ENCODE assay signal across 8 cellular contexts in genomic region chr2:38535745-38536506, GRCh38.
DNase-seq lines count a peak whose midpoint lies in the region; ATAC-seq and TF ChIP-seq lines count a peak whose summit lies in the region.

No MANE protein-coding gene starts in this region.

- peak overlapping the region; percentile 74 for H3K4me2 ChIP-seq in OCI-LY7 (ENCODE audit: low read length)

- H3K4me3 Mint-ChIP-seq in activated T-cell treated with anti-CD3 and anti-CD28 coated beads, Interleukin-2, amount 50 U/mL, for 24 hours: peak overlapping the region; percentile 60
- peak overlapping the region; percentile 36 to 72 (median 56) for H3K4me3 Mint-ChIP-seq in naive thymus-derived CD4-positive, alpha-beta T cell
- H3K4me3 Mint-ChIP-seq in stimulated activated effector memory CD8-positive, alpha-beta T cell treated with anti-CD3 and anti-CD28 coated beads, Interleukin-12 subunit alpha, Interleukin-12 subunit beta, amount 100 ng/mL, for 72 hours: peak overlapping the region; percentile 44

- H3K27ac ChIP-seq in OCI-LY7 (ENCODE audit: low read depth, low read length, poor library complexity, severe bottlenecking): no peak overlapping the region
- H3K27ac ChIP-seq in esophagus squamous epithelium: peak overlapping the region in 3 of 4 donors; percentile 64 to 74 (median 65)
- H3K27ac ChIP-seq in naive thymus-derived CD4-positive, alpha-beta T cell (ENCODE audit: low read depth, low read length): no peak overlapping the region

- H3K4me3 ChIP-seq in OCI-LY7 (ENCODE audit: low read depth, low read length, poor library complexity, severe bottlenecking) (peak overlapping the region; percentile 62), esophagus squamous epithelium (peak overlapping the region; percentile 23 to 72 (median 54))
- peak overlapping the region; percentile 40 for H3K4me3 ChIP-seq in naive thymus-derived CD4-positive, alpha-beta T cell (ENCODE audit: low read length)

- H3K79me2 ChIP-seq in OCI-LY7 (ENCODE audit: insufficient read depth, low read depth, low read length): no peaks in the 10 kb centered on the region

- TF ChIP-seq POLR2A in esophagus squamous epithelium (IDR thresholded peaks at IDR 0.05): no peak

- CTCF ChIA-PET in OCI-LY7 (lab: Charles Lee; ENCODE audit: unreplicated experiment): no interaction called here
- CTCF ChIA-PET in naive thymus-derived CD4-positive, alpha-beta T cell (lab: Charles Lee): interaction anchor here (0.7 to 2.9 kb wide), 12 partner anchors 16 to 289 kb away, joined by 3 to 9 read pairs (median 4); no protein-coding TSS in a partner anchor

- 3 to 9% methylated on average over 15 of the region's 53 CpGs for WGBS in esophagus squamous epithelium, 2 donors

- peaks cover 0 to 7% (median 0%) of the 10 kb centered on the region in 4 donors for H3K27me3 ChIP-seq in esophagus squamous epithelium
- H3K27me3 ChIP-seq in naive thymus-derived CD4-positive, alpha-beta T cell (ENCODE audit: control insufficient read depth in 2 of 2, insufficient read depth in 2 of 2, low read length in 2 of 2): peaks cover 0 to 4% of the 10 kb centered on the region in 2 donors

- H3K9me2 ChIP-seq in OCI-LY7 (ENCODE audit: insufficient read depth, low read length): no peaks in the 10 kb centered on the region

- peaks cover 3% of the 10 kb centered on the region for H3K4me1 Mint-ChIP-seq in activated T-cell treated with anti-CD3 and anti-CD28 coated beads, Interleukin-2, amount 50 U/mL, for 24 hours (ENCODE audit: low read depth)
- H3K4me1 Mint-ChIP-seq in naive thymus-derived CD4-positive, alpha-beta T cell: peaks cover 0 to 6% (median 3%) of the 10 kb centered on the region in 7 donors
- peaks cover 5% of the 10 kb centered on the region for H3K4me1 Mint-ChIP-seq in stimulated activated effector memory CD8-positive, alpha-beta T cell treated with anti-CD3 and anti-CD28 coated beads, Interleukin-12 subunit alpha, Interleukin-12 subunit beta, amount 100 ng/mL, for 72 hours

- H3K4me1 ChIP-seq in OCI-LY7 (ENCODE audit: insufficient read depth, low read length, poor library complexity, severe bottlenecking) (peaks cover 43% of the 10 kb centered on the region), esophagus squamous epithelium (peaks cover 5 to 24% (median 5%) of the 10 kb centered on the region in 3 donors)
- peaks cover 0 to 5% of the 10 kb centered on the region in 2 donors for H3K4me1 ChIP-seq in naive thymus-derived CD4-positive, alpha-beta T cell (ENCODE audit: control insufficient read depth in 2 of 2, insufficient read depth in 2 of 2, low read length in 2 of 2)

- POLR2A ChIA-PET in OCI-LY7 (lab: Charles Lee): interaction anchor here (0.6 to 1.5 kb wide), 3 partner anchors 46 to 525 kb away, joined by 3 read pairs; no protein-coding TSS in a partner anchor
- POLR2A ChIA-PET in naive thymus-derived CD4-positive, alpha-beta T cell (lab: Charles Lee): interaction anchor here (0.7 to 1.6 kb wide), 2 partner anchors 46 to 215 kb away, joined by 4 read pairs; partner anchors contain the start of gene SRSF7

- no peaks in the 10 kb centered on the region for H3K9me3 ChIP-seq in OCI-LY7 (ENCODE audit: low read length)
- H3K9me3 ChIP-seq in esophagus squamous epithelium: no peaks in the 10 kb centered on the region
- no peaks in the 10 kb centered on the region for H3K9me3 ChIP-seq in naive thymus-derived CD4-positive, alpha-beta T cell (ENCODE audit: control insufficient read depth in 2 of 3, low read length in 3 of 3)

- peak; percentile 87 for TF ChIP-seq CTCF in OCI-LY7 (conservative IDR thresholded peaks at IDR 0.05; ENCODE audit: low read length)
- peak; percentile 78 to 96 (median 92) for TF ChIP-seq CTCF in esophagus squamous epithelium (IDR thresholded peaks at IDR 0.05)

- no peaks in the 10 kb centered on the region for H4K20me1 ChIP-seq in OCI-LY7 (ENCODE audit: insufficient read depth, low read length)

- no peak overlapping the region for H3K27ac Mint-ChIP-seq in activated T-cell treated with anti-CD3 and anti-CD28 coated beads, Interleukin-2, amount 50 U/mL, for 24 hours
- peak overlapping the region in 1 of 9 donors; percentile 59 for H3K27ac Mint-ChIP-seq in naive thymus-derived CD4-positive, alpha-beta T cell
- H3K27ac Mint-ChIP-seq in stimulated activated effector memory CD8-positive, alpha-beta T cell treated with anti-CD3 and anti-CD28 coated beads, Interleukin-12 subunit alpha, Interleukin-12 subunit beta, amount 100 ng/mL, for 72 hours: no peak overlapping the region

- intact Hi-C loops in OCI-LY7 (cut with micrococcal nuclease; ENCODE audit: unreplicated experiment): loop anchor here (1.0 to 5.0 kb wide), 4 partner anchors 45 to 206 kb away; partner anchors contain the start of gene HNRNPLL
- intact Hi-C loops in esophagus squamous epithelium (cut with DNase I): no loop called here
- intact Hi-C loops in naive thymus-derived CD4-positive, alpha-beta T cell (cut with micrococcal nuclease): loop anchor here (1.0 to 5.0 kb wide), 6 partner anchors 45 to 301 kb away; no protein-coding TSS in a partner anchor

- no peaks in the 10 kb centered on the region for H3K36me3 ChIP-seq in OCI-LY7 (ENCODE audit: insufficient read depth, low read length)
- H3K36me3 ChIP-seq in esophagus squamous epithelium: no peaks in the 10 kb centered on the region
- H3K36me3 ChIP-seq in naive thymus-derived CD4-positive, alpha-beta T cell (ENCODE audit: control insufficient read depth in 2 of 3, insufficient read depth in 3 of 3, low read length in 3 of 3): no peaks in the 10 kb centered on the region

- H3K36me3 Mint-ChIP-seq in activated T-cell treated with anti-CD3 and anti-CD28 coated beads, Interleukin-2, amount 50 U/mL, for 24 hours (ENCODE audit: low read depth): no peaks in the 10 kb centered on the region
- H3K36me3 Mint-ChIP-seq in naive thymus-derived CD4-positive, alpha-beta T cell: no peaks in the 10 kb centered on the region
- H3K36me3 Mint-ChIP-seq in stimulated activated effector memory CD8-positive, alpha-beta T cell treated with anti-CD3 and anti-CD28 coated beads, Interleukin-12 subunit alpha, Interleukin-12 subunit beta, amount 100 ng/mL, for 72 hours: no peaks in the 10 kb centered on the region

- H2AFZ ChIP-seq in OCI-LY7 (ENCODE audit: low read length): peak overlapping the region; percentile 86

- ATAC-seq in GM18858 (IDR thresholded peaks at IDR 0.05; ENCODE audit: unreplicated experiment) (peak; percentile 29), HG03442 (IDR thresholded peaks at IDR 0.05; ENCODE audit: unreplicated experiment) (peak; percentile 57)
- ATAC-seq in naive thymus-derived CD4-positive, alpha-beta T cell: peak; percentile 95
- peak; percentile 93 for ATAC-seq in stimulated activated effector memory CD8-positive, alpha-beta T cell treated with anti-CD3 and anti-CD28 coated beads, Interleukin-12 subunit alpha, Interleukin-12 subunit beta, amount 100 ng/mL, for 72 hours

- peaks cover 16% of the 10 kb centered on the region for H3K27me3 Mint-ChIP-seq in activated T-cell treated with anti-CD3 and anti-CD28 coated beads, Interleukin-2, amount 50 U/mL, for 24 hours
- H3K27me3 Mint-ChIP-seq in naive thymus-derived CD4-positive, alpha-beta T cell: peaks cover 4 to 37% (median 8%) of the 10 kb centered on the region in 5 donors

- DNase-seq in AG08395 (ENCODE audit: low spot score) (peak; percentile 78), OCI-LY7 (ENCODE audit: low spot score) (peak; percentile 87), esophagus squamous epithelium (lab: John Stamatoyannopoulos, UW) (no peak)
- DNase-seq in activated T-cell treated with anti-CD3 and anti-CD28 coated beads, Interleukin-2, amount 50 U/mL, for 24 hours: peak; percentile 90
- DNase-seq in naive thymus-derived CD4-positive, alpha-beta T cell: peak; percentile 48 to 88 (median 72)
- DNase-seq in stimulated activated effector memory CD8-positive, alpha-beta T cell treated with anti-CD3 and anti-CD28 coated beads, Interleukin-12 subunit alpha, Interleukin-12 subunit beta, amount 100 ng/mL, for 72 hours (ENCODE audit: low spot score in 2 of 2): peak; percentile 89 to 91

- BruUV-seq in OCI-LY7 (replicated peaks; lab: Mats Ljungman, UMichigan): no TSS peak

- H3K9me3 Mint-ChIP-seq in activated T-cell treated with anti-CD3 and anti-CD28 coated beads, Interleukin-2, amount 50 U/mL, for 24 hours: no peaks in the 10 kb centered on the region
- H3K9me3 Mint-ChIP-seq in naive thymus-derived CD4-positive, alpha-beta T cell: peaks cover 0 to 1% (median 0%) of the 10 kb centered on the region in 11 donors
- H3K9me3 Mint-ChIP-seq in stimulated activated effector memory CD8-positive, alpha-beta T cell treated with anti-CD3 and anti-CD28 coated beads, Interleukin-12 subunit alpha, Interleukin-12 subunit beta, amount 100 ng/mL, for 72 hours: no peaks in the 10 kb centered on the region

Comparison
In these comparisons a context has a peak if more than half of its experiments do, and no peak if none do; other contexts are left out.
1. ATAC-seq: peak in every context shown above with its lines; median percentile 95 in naive thymus-derived CD4-positive, alpha-beta T cell; 93 in stimulated activated effector memory CD8-positive, alpha-beta T cell treated with anti-CD3 and anti-CD28 coated beads, Interleukin-12 subunit alpha, Interleukin-12 subunit beta, amount 100 ng/mL, for 72 hours; 57 in HG03442; 29 in GM18858.
2. H3K27ac ChIP-seq: peak in esophagus squamous epithelium (3 of 4); none in OCI-LY7 (single experiment) and naive thymus-derived CD4-positive, alpha-beta T cell (single experiment).
3. Peak in every context shown above with its lines, with median percentiles within 50 percentile points of each other: H3K4me3 ChIP-seq and H3K4me3 Mint-ChIP-seq.